Comparison of ENCODE assay signal across 22 cellular contexts in the genomic region with DNA sequence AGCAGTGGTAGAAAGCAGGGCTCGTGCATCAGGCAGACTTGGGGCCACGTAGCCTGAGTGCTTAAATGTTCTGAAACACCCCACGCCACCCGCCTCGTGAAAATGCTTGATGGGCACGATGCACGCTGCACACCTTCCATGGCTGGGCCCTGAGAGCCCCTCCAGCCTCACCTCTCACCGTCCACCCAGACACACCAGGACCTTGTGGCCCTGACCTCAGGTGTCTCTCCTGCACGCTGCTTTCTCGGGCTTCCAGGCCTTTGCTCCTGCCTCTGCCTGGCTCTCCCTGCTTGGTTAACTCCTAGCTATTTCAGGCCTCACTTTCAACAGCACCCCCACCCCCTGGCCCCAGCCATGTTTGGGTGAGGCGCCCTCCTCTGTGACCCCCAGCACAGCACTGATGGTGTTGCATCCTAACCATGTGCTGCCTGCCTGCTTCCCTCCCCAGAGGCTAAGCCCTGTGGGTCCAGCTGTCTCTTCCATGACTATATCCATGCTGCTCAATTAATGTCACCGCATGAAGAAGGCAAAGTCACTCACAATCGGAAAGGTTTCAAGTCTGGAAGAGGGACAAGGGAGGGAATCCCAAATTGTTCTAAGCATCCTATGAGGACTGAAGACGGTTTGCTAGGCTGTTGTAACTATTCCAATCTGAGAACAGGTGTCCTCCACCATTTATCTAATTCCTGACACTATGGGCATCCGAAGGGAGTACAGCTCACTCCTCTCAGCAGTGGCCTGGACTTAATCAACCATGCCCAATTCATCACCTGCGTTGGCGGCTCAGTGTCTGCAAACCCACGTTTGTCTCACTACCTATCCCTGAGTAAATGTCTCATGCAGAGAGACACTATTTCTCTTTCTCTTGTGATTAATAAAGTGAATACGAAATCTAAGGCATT.
DNase-seq lines count a peak whose midpoint lies in the region; ATAC-seq, FAIRE-seq and TF ChIP-seq lines count a peak whose summit lies in the region.
"Had no signal": no experiment of that assay in that cellular context is flagged by ENCODE, and none has a peak within 500 bp of the region (broad histone marks: within the 10 kb centered on the region; RNA-seq: fewer than 3 reads in every experiment).

No MANE protein-coding gene starts in this region.

- H3K4me3 ChIP-seq in GM23338 (no peak overlapping the region), GM12878 (no peak overlapping the region), right atrium auricular region (no peak overlapping the region)
- H3K4me3 ChIP-seq: coronary artery, upper lobe of right lung had no signal

- POLR2A ChIA-PET in GM12878 (lab: Charles Lee): interaction anchor here (1.1 kb wide), 1 partner anchor 10 kb away, joined by 4 read pairs; no protein-coding TSS in a partner anchor

- H3K9me2 ChIP-seq in GM23338 (ENCODE audit: insufficient read depth): no peaks in the 10 kb centered on the region

- no peak for ATAC-seq in GM23338
- ATAC-seq in GM12878: no peak
- no peak for ATAC-seq in natural killer cell treated with Interleukin-12 subunit alpha and Interleukin-12 subunit beta and Interleukin-15 and Interleukin-18, amount 100 ng/mL, for 72 hours
- ATAC-seq in GM19395 (IDR thresholded peaks at IDR 0.05; ENCODE audit: unreplicated experiment): no peak
- ATAC-seq: activated CD4-positive, alpha-beta T cell treated with anti-CD3 and anti-CD28 coated beads for 36 hours; left colon; upper lobe of right lung had no signal

- H3K4me1 Mint-ChIP-seq in CD14-positive monocyte (peaks cover 36% of the 10 kb centered on the region), GM23338 (peaks cover under 1% of the 10 kb centered on the region; the same call in 2 of the 3 replicates)
- peaks cover 32 to 33% of the 10 kb centered on the region in 2 donors for H3K4me1 Mint-ChIP-seq in natural killer cell treated with Interleukin-12 subunit alpha and Interleukin-12 subunit beta and Interleukin-15 and Interleukin-18, amount 100 ng/mL, for 72 hours (ENCODE audit: low read depth in 2 of 2)

- no peak; the same call in 1 of the 2 replicates for TF ChIP-seq POLR2A in GM12878 (IDR thresholded peaks at IDR 0.05; ENCODE audit: low read depth, low read length)

- H3K4me3 Mint-ChIP-seq in CD14-positive monocyte (no peak overlapping the region), GM23338 (no peak overlapping the region)
- H3K4me3 Mint-ChIP-seq in natural killer cell treated with Interleukin-12 subunit alpha and Interleukin-12 subunit beta and Interleukin-15 and Interleukin-18, amount 100 ng/mL, for 72 hours: no peak overlapping the region
- H3K4me3 Mint-ChIP-seq: activated CD4-positive, alpha-beta T cell treated with anti-CD3 and anti-CD28 coated beads for 36 hours had no signal

- TF ChIP-seq CTCF in CD14-positive monocyte (IDR thresholded peaks at IDR 0.05): no peak
- TF ChIP-seq CTCF in GM23338 (conservative IDR thresholded peaks at IDR 0.05; ENCODE audit: low read depth in 2 of 2): no peak
- no peak for TF ChIP-seq CTCF in GM12878 (IDR thresholded peaks at IDR 0.05 in 2 of 3, conservative IDR thresholded peaks at IDR 0.05 in 1 of 3; ENCODE audit: control insufficient read depth in 2 of 3, extremely low read depth in 1 of 3, insufficient read depth in 1 of 3, low read depth in 3 of 3, low read length in 3 of 3)
- no peak for TF ChIP-seq CTCF in right atrium auricular region (IDR thresholded peaks at IDR 0.05)

- TF ChIP-seq RAD21 in GM12878 (IDR thresholded peaks at IDR 0.05; ENCODE audit: insufficient read depth, low read depth, low read length): no peak

- TF ChIP-seq EP300 in GM12878 (IDR thresholded peaks at IDR 0.05; ENCODE audit: borderline replicate concordance in 1 of 2, control insufficient read depth in 1 of 2, low read depth in 2 of 2, low read length in 2 of 2): no peak

- H3K4me2 ChIP-seq in GM23338: no peak overlapping the region
- no peak overlapping the region for H3K4me2 ChIP-seq in GM12878 (ENCODE audit: control insufficient read depth, insufficient read depth)

- FAIRE-seq in GM12878 (lab: Jason Lieb, UNC): no peak
- FAIRE-seq: TTC549 had no signal

- peaks cover 0 to 1% (median 0%) of the 10 kb centered on the region in 3 donors for H3K27me3 Mint-ChIP-seq in CD14-positive monocyte (ENCODE audit: low read depth in 3 of 3)
- H3K27me3 Mint-ChIP-seq in GM23338 (ENCODE audit: insufficient read depth, low read depth, poor library complexity): peaks cover 14% of the 10 kb centered on the region
- no peaks in the 10 kb centered on the region for H3K27me3 Mint-ChIP-seq in natural killer cell treated with Interleukin-12 subunit alpha and Interleukin-12 subunit beta and Interleukin-15 and Interleukin-18, amount 100 ng/mL, for 72 hours
- H3K27me3 Mint-ChIP-seq: activated CD4-positive, alpha-beta T cell treated with anti-CD3 and anti-CD28 coated beads for 36 hours had no signal

- H3K27ac ChIP-seq in GM23338 (ENCODE audit: low read depth): no peak overlapping the region
- H3K27ac ChIP-seq in GM12878 (ENCODE audit: control insufficient read depth, insufficient read depth): 0 out of 2 replicates have a peak overlapping the region, but pooled peaks have one; percentile 38
- no peak overlapping the region for H3K27ac ChIP-seq in right atrium auricular region
- H3K27ac ChIP-seq: coronary artery, neutrophil, upper lobe of right lung had no signal

- H3K79me2 ChIP-seq in GM23338 (replicated peaks; ENCODE audit: insufficient read depth) (no peaks in the 10 kb centered on the region), GM12878 (ENCODE audit: control insufficient read depth, insufficient read depth, low read length) (peaks cover 15% of the 10 kb centered on the region)

- no peaks in the 10 kb centered on the region for H3K9me3 ChIP-seq in GM12878 (replicated peaks; ENCODE audit: control insufficient read depth, insufficient read depth, low read length)
- no peaks in the 10 kb centered on the region for H3K9me3 ChIP-seq in right atrium auricular region
- H3K9me3 ChIP-seq: Caco-2, neutrophil, upper lobe of right lung had no signal

- H3K36me3 Mint-ChIP-seq in CD14-positive monocyte (peaks cover 82 to 85% of the 10 kb centered on the region in 2 donors), GM23338 (ENCODE audit: low read depth) (peaks cover 18% of the 10 kb centered on the region)
- H3K36me3 Mint-ChIP-seq in natural killer cell treated with Interleukin-12 subunit alpha and Interleukin-12 subunit beta and Interleukin-15 and Interleukin-18, amount 100 ng/mL, for 72 hours: no peaks in the 10 kb centered on the region

- peak overlapping the region in 4 of 7 donors; percentile 15 to 83 (median 36) for H3K27ac Mint-ChIP-seq in CD14-positive monocyte
- 0 out of 2 replicates have a peak overlapping the region, but pooled peaks have one; percentile 40 for H3K27ac Mint-ChIP-seq in GM23338
- H3K27ac Mint-ChIP-seq in natural killer cell treated with Interleukin-12 subunit alpha and Interleukin-12 subunit beta and Interleukin-15 and Interleukin-18, amount 100 ng/mL, for 72 hours: peak overlapping the region in 1 of 2 donors; percentile 47
- H3K27ac Mint-ChIP-seq: activated CD4-positive, alpha-beta T cell treated with anti-CD3 and anti-CD28 coated beads for 36 hours had no signal

- H2AFZ ChIP-seq in GM23338 (no peak overlapping the region), GM12878 (ENCODE audit: control insufficient read depth, low read depth, low read length) (no peak overlapping the region)

- RAD21 ChIA-PET in GM12878 (lab: Charles Lee; ENCODE audit: unreplicated experiment): interaction anchor here (1.0 to 2.1 kb wide), 4 partner anchors 10 to 83 kb away, joined by 3 to 7 read pairs (median 4); no protein-coding TSS in a partner anchor

- WGBS in GM12878 (ENCODE audit: insufficient coverage, insufficient replicate concordance, low lambda C conversion rate, missing lambda C conversion rate): 92% methylated on average over 19 of the region's 19 CpGs

- H3K9me3 Mint-ChIP-seq in CD14-positive monocyte: no peaks in the 10 kb centered on the region
- no peaks in the 10 kb centered on the region for H3K9me3 Mint-ChIP-seq in GM23338
- H3K9me3 Mint-ChIP-seq in natural killer cell treated with Interleukin-12 subunit alpha and Interleukin-12 subunit beta and Interleukin-15 and Interleukin-18, amount 100 ng/mL, for 72 hours: no peaks in the 10 kb centered on the region

- no peaks in the 10 kb centered on the region; the same call in 1 of the 2 replicates for H4K20me1 ChIP-seq in GM23338 (replicated peaks; ENCODE audit: insufficient read depth)
- no peaks in the 10 kb centered on the region for H4K20me1 ChIP-seq in GM12878 (ENCODE audit: control insufficient read depth, insufficient read depth)

- CTCF ChIA-PET in GM12878 (lab: Yijun Ruan, JAX): interaction anchor here (0.8 to 3.1 kb wide), 5 partner anchors 10 to 92 kb away, joined by 3 to 9 read pairs (median 4); no protein-coding TSS in a partner anchor

- H3K36me3 ChIP-seq in GM23338 (ENCODE audit: insufficient read depth): no peaks in the 10 kb centered on the region
- peaks cover 50 to 60% of the 10 kb centered on the region in 2 experiments for H3K36me3 ChIP-seq in GM12878 (ENCODE audit: control insufficient read depth in 2 of 2, insufficient read depth in 2 of 2, low read length in 1 of 2)
- H3K36me3 ChIP-seq in right atrium auricular region: no peaks in the 10 kb centered on the region

- in situ Hi-C loops in GM12878 (cut with MboI): no loop called here

- H3F3A ChIP-seq in GM23338 (replicated peaks; ENCODE audit: low read depth): no peaks in the 10 kb centered on the region

- BruUV-seq in GM12878 (replicated peaks; lab: Mats Ljungman, UMichigan): TSS peak; percentile 27

- no peak overlapping the region for H3K9ac ChIP-seq in GM12878 (ENCODE audit: control insufficient read depth, insufficient read depth, low read length)

- H3K27me3 ChIP-seq in GM23338 (ENCODE audit: insufficient read depth) (no peaks in the 10 kb centered on the region), GM12878 (replicated peaks in 1 of 2; ENCODE audit: control insufficient read depth in 2 of 2, insufficient read depth in 2 of 2, low read length in 1 of 2) (no peaks in the 10 kb centered on the region), right atrium auricular region (no peaks in the 10 kb centered on the region)
- H3K27me3 ChIP-seq: neutrophil, upper lobe of right lung had no signal

- no peaks in the 10 kb centered on the region for H3K4me1 ChIP-seq in GM23338 (ENCODE audit: insufficient read depth)
- H3K4me1 ChIP-seq in GM12878 (ENCODE audit: control insufficient read depth, insufficient read depth, low read length): peaks cover 39% of the 10 kb centered on the region
- H3K4me1 ChIP-seq in right atrium auricular region: peaks cover 0 to 20% of the 10 kb centered on the region in 2 donors
- H3K4me1 ChIP-seq: Caco-2 had no signal

- intact Hi-C loops in CD14-positive monocyte (cut with micrococcal nuclease): no loop called here
- intact Hi-C loops in GM12878 (cut with micrococcal nuclease; ENCODE audit: unreplicated experiment): no loop called here

- DNase-seq in CD14-positive monocyte (ENCODE audit: low spot score) (no peak), GM23338 (ENCODE audit: low spot score) (no peak), GM12878 (ENCODE audit: low read depth, low spot score) (no peak), right atrium auricular region (ENCODE audit: low spot score) (no peak), cerebellar cortex (ENCODE audit: low spot score) (no peak), SHP77 (lab: John Stamatoyannopoulos, UW) (no peak)
- DNase-seq in natural killer cell treated with Interleukin-12 subunit alpha and Interleukin-12 subunit beta and Interleukin-15 and Interleukin-18, amount 100 ng/mL, for 72 hours (ENCODE audit: low spot score): peak; percentile 47
- DNase-seq: activated CD4-positive, alpha-beta T cell treated with anti-CD3 and anti-CD28 coated beads for 36 hours; activated CD8-positive, alpha-beta memory T cell treated with anti-CD3 and anti-CD28 coated beads, Interleukin-2, amount 50 U/mL, for 4 hours; Caco-2; H7; Kasumi-1; left colon; NCI-H1092; NCI-H2081 treated with DMSO at 0.1 percent for 48 hours; NCI-H510A; stimulated activated CD4-positive, alpha-beta T cell treated with anti-CD3 and anti-CD28 coated beads, Interleukin-4, amount 100 ng/mL, for 4 hours; upper lobe of right lung had no signal

- SMC1A ChIA-PET in GM12878 (lab: Charles Lee; ENCODE audit: uncharacterized antibody, unreplicated experiment): interaction anchor here (0.8 to 3.0 kb wide), 6 partner anchors 10 to 75 kb away, joined by 3 to 16 read pairs (median 4); no protein-coding TSS in a partner anchor
